In the genomic region with DNA sequence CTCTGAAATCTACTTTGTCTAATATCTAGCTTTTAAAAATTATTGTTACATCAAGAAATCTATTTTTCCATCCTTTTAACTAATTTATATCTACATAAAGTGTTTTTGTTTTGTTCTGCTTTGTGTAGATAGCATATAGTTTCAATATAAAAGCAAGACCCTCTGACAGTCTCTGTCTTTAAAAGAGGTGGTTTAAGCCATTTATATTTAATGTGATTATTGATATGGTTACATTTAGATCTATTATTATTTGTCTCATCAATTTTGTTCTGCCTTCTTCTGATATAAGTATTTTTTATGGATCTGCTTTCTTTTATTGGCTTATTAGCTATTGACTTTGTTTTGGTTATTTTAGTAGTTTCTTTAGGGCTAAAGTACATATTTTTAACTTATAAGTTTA, we compare ENCODE assay signal across 23 cellular contexts.
"Had no signal": no experiment of that assay in that cellular context is flagged by ENCODE, and none has a peak within 500 bp of the region (broad histone marks: within the 10 kb centered on the region; RNA-seq: fewer than 3 reads in every experiment).

No MANE protein-coding gene starts in this region.

- DNase-seq: colonic mucosa; dermis blood vessel endothelial cell; effector memory CD4-positive, alpha-beta T cell; gastrocnemius medialis; heart left ventricle; left cardiac atrium; left lung; mesenchymal stem cell; mucosa of descending colon; naive B cell; posterior cingulate gyrus; psoas muscle; right cardiac atrium; sigmoid colon; stimulated activated CD4-positive, alpha-beta T cell treated with anti-CD3 and anti-CD28 coated beads, Interleukin-2, amount 100 ng/mL, for 24 hours; stimulated activated CD4-positive, alpha-beta T cell treated with anti-CD3 and anti-CD28 coated beads, Interleukin-4, amount 100 ng/mL, for 24 hours; stimulated activated naive CD4-positive, alpha-beta T cell treated with Interleukin-2 at 50 U/mL for 16 hours; substantia nigra; testis; tibial artery had no signal

- H3K4me2 ChIP-seq: hepatocyte, neural progenitor cell had no signal

- H3K27ac ChIP-seq: colonic mucosa, gastrocnemius medialis, heart left ventricle, left lung, neural progenitor cell, psoas muscle, sigmoid colon, testis, tibial artery had no signal

- H3K9me3 ChIP-seq: colonic mucosa, gastrocnemius medialis, psoas muscle, testis had no signal

- H2AFZ ChIP-seq: hepatocyte, neural progenitor cell had no signal

- H3K4me3 ChIP-seq: colonic mucosa, gastrocnemius medialis, heart left ventricle, hepatocyte, left lung, mucosa of descending colon, neural progenitor cell, psoas muscle, sigmoid colon, testis, tibial artery had no signal

- H3K4me1 ChIP-seq: colonic mucosa, neural progenitor cell, testis had no signal

- ATAC-seq: gastrocnemius medialis; heart left ventricle; left cardiac atrium; left lung; mucosa of descending colon; psoas muscle; right cardiac atrium; stimulated activated effector memory CD8-positive, alpha-beta T cell treated with anti-CD3 and anti-CD28 coated beads, Interleukin-12 subunit alpha, Interleukin-12 subunit beta, amount 100 ng/mL, for 72 hours had no signal

- H3K9ac ChIP-seq: neural progenitor cell had no signal

- H3K27me3 ChIP-seq: colonic mucosa, gastrocnemius medialis, heart left ventricle, hepatocyte, left lung, neural progenitor cell, sigmoid colon, testis, tibial artery had no signal
